Comparison of ENCODE assay signal across 1 cellular context in the genomic region with DNA sequence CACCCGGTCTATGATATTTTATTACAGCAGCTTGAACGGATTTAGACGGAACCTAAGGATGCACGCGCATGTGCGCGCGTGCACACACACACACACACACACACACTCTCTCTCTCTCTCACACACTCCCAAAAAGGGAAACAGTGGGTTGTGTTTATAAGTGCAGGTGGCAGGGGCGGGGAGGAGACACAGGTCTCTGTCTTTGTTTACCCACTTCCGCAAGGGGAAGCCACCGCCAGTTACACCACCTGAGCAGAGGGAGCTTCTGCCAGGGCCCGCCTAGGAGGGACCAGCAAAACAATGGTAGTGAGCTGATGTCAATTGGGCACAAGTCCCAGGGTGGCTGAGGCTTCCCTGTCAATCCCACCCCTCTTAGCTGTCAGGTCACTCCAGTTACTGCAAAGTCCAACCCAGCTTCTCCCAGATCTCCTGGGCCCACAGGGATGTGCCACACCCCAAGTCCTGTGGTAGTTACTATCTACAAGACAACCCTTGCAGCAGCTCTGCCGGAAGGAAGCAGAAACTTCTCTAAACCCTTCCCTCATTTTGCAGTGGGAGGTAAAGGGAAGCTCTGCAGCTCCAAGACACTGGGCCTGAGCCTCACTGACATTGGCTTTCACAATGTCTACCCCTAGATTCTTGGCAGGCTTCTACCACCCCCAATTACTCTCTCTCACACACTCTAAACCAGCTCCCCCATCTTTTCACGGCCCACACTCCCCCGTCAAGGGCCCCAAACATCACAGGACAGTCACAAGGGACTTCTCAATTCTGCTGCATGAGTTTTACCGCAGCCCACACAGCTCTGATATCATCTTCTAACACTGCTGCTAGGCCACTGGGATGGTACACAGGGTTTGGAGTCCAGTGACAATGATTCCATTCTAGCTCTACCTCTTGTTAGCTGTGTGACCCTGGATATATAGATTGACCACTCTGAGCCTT.
TF ChIP-seq lines count a peak whose summit lies in the region.

No MANE protein-coding gene starts in this region.

TF ChIP-seq in GM12878, 131 proteins besides CTCF, POLR2A, EP300 and RAD21 (continued from another document and continues in another):
- TF ChIP-seq, protein P1, sequence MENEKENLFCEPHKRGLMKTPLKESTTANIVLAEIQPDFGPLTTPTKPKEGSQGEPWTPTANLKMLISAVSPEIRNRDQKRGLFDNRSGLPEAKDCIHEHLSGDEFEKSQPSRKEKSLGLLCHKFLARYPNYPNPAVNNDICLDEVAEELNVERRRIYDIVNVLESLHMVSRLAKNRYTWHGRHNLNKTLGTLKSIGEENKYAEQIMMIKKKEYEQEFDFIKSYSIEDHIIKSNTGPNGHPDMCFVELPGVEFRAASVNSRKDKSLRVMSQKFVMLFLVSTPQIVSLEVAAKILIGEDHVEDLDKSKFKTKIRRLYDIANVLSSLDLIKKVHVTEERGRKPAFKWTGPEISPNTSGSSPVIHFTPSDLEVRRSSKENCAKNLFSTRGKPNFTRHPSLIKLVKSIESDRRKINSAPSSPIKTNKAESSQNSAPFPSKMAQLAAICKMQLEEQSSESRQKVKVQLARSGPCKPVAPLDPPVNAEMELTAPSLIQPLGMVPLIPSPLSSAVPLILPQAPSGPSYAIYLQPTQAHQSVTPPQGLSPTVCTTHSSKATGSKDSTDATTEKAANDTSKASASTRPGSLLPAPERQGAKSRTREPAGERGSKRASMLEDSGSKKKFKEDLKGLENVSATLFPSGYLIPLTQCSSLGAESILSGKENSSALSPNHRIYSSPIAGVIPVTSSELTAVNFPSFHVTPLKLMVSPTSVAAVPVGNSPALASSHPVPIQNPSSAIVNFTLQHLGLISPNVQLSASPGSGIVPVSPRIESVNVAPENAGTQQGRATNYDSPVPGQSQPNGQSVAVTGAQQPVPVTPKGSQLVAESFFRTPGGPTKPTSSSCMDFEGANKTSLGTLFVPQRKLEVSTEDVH (IDR thresholded peaks at IDR 0.05; ENCODE audit: low read depth, partially characterized antibody): no peak
- TF ChIP-seq, protein P2, sequence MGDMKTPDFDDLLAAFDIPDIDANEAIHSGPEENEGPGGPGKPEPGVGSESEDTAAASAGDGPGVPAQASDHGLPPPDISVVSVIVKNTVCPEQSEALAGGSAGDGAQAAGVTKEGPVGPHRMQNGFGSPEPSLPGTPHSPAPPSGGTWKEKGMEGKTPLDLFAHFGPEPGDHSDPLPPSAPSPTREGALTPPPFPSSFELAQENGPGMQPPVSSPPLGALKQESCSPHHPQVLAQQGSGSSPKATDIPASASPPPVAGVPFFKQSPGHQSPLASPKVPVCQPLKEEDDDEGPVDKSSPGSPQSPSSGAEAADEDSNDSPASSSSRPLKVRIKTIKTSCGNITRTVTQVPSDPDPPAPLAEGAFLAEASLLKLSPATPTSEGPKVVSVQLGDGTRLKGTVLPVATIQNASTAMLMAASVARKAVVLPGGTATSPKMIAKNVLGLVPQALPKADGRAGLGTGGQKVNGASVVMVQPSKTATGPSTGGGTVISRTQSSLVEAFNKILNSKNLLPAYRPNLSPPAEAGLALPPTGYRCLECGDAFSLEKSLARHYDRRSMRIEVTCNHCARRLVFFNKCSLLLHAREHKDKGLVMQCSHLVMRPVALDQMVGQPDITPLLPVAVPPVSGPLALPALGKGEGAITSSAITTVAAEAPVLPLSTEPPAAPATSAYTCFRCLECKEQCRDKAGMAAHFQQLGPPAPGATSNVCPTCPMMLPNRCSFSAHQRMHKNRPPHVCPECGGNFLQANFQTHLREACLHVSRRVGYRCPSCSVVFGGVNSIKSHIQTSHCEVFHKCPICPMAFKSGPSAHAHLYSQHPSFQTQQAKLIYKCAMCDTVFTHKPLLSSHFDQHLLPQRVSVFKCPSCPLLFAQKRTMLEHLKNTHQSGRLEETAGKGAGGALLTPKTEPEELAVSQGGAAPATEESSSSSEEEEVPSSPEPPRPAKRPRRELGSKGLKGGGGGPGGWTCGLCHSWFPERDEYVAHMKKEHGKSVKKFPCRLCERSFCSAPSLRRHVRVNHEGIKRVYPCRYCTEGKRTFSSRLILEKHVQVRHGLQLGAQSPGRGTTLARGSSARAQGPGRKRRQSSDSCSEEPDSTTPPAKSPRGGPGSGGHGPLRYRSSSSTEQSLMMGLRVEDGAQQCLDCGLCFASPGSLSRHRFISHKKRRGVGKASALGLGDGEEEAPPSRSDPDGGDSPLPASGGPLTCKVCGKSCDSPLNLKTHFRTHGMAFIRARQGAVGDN (IDR thresholded peaks at IDR 0.05): peak; percentile 42
- TF ChIP-seq RCOR1 (conservative IDR thresholded peaks at IDR 0.05; ENCODE audit: low read depth, low read length) (0 out of 2 replicates have a peak, but pooled peaks have one; percentile 39), FOXK2 (IDR thresholded peaks at IDR 0.05) (peak; percentile 84), BMI1 (IDR thresholded peaks at IDR 0.05; ENCODE audit: borderline replicate concordance) (0 out of 2 replicates have a peak, but pooled peaks have one; percentile 25), RUNX3 (IDR thresholded peaks at IDR 0.05; ENCODE audit: low read length) (peak; percentile 81), RAD51 (IDR thresholded peaks at IDR 0.05) (peak; percentile 19), SIX5 (IDR thresholded peaks at IDR 0.05; ENCODE audit: low read depth, low read length, severe bottlenecking) (no peak), IRF4 (IDR thresholded peaks at IDR 0.05; ENCODE audit: low read depth, low read length) (0 out of 2 replicates have a peak, but pooled peaks have one; percentile 14), ESRRA (IDR thresholded peaks at IDR 0.05; ENCODE audit: low read length) (no peak), HDGF (IDR thresholded peaks at IDR 0.05) (peak; percentile 59; the same call in 1 of the 2 replicates), FOS (IDR thresholded peaks at IDR 0.05; ENCODE audit: borderline replicate concordance, extremely low read depth, insufficient read length) (no peak), RELA (IDR thresholded peaks at IDR 0.05; ENCODE audit: borderline replicate concordance, partially characterized antibody) (peak; percentile 24), ATF7 (IDR thresholded peaks at IDR 0.05; ENCODE audit: low read depth) (peak; percentile 92), DPF2 (IDR thresholded peaks at IDR 0.05) (peak; percentile 62; the same call in 1 of the 2 replicates), CHD2 (IDR thresholded peaks at IDR 0.05; ENCODE audit: borderline replicate concordance, low read depth, low read length) (peak; percentile 49), CHD4 (IDR thresholded peaks at IDR 0.05) (no peak)
- TF ChIP-seq, protein P3, sequence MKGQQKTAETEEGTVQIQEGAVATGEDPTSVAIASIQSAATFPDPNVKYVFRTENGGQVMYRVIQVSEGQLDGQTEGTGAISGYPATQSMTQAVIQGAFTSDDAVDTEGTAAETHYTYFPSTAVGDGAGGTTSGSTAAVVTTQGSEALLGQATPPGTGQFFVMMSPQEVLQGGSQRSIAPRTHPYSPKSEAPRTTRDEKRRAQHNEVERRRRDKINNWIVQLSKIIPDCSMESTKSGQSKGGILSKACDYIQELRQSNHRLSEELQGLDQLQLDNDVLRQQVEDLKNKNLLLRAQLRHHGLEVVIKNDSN (IDR thresholded peaks at IDR 0.05; ENCODE audit: borderline replicate concordance, extremely low read length, insufficient read depth, low read depth, low read length): no peak
- TF ChIP-seq, protein P4, sequence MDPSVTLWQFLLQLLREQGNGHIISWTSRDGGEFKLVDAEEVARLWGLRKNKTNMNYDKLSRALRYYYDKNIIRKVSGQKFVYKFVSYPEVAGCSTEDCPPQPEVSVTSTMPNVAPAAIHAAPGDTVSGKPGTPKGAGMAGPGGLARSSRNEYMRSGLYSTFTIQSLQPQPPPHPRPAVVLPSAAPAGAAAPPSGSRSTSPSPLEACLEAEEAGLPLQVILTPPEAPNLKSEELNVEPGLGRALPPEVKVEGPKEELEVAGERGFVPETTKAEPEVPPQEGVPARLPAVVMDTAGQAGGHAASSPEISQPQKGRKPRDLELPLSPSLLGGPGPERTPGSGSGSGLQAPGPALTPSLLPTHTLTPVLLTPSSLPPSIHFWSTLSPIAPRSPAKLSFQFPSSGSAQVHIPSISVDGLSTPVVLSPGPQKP (IDR thresholded peaks at IDR 0.05; ENCODE audit: low read depth, low read length): 0 out of 2 replicates have a peak, but pooled peaks have one; percentile 33
- TF ChIP-seq, protein P5, sequence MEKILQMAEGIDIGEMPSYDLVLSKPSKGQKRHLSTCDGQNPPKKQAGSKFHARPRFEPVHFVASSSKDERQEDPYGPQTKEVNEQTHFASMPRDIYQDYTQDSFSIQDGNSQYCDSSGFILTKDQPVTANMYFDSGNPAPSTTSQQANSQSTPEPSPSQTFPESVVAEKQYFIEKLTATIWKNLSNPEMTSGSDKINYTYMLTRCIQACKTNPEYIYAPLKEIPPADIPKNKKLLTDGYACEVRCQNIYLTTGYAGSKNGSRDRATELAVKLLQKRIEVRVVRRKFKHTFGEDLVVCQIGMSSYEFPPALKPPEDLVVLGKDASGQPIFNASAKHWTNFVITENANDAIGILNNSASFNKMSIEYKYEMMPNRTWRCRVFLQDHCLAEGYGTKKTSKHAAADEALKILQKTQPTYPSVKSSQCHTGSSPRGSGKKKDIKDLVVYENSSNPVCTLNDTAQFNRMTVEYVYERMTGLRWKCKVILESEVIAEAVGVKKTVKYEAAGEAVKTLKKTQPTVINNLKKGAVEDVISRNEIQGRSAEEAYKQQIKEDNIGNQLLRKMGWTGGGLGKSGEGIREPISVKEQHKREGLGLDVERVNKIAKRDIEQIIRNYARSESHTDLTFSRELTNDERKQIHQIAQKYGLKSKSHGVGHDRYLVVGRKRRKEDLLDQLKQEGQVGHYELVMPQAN (conservative IDR thresholded peaks at IDR 0.05): 0 out of 2 replicates have a peak, but pooled peaks have one; percentile 55
- TF ChIP-seq, protein P6, sequence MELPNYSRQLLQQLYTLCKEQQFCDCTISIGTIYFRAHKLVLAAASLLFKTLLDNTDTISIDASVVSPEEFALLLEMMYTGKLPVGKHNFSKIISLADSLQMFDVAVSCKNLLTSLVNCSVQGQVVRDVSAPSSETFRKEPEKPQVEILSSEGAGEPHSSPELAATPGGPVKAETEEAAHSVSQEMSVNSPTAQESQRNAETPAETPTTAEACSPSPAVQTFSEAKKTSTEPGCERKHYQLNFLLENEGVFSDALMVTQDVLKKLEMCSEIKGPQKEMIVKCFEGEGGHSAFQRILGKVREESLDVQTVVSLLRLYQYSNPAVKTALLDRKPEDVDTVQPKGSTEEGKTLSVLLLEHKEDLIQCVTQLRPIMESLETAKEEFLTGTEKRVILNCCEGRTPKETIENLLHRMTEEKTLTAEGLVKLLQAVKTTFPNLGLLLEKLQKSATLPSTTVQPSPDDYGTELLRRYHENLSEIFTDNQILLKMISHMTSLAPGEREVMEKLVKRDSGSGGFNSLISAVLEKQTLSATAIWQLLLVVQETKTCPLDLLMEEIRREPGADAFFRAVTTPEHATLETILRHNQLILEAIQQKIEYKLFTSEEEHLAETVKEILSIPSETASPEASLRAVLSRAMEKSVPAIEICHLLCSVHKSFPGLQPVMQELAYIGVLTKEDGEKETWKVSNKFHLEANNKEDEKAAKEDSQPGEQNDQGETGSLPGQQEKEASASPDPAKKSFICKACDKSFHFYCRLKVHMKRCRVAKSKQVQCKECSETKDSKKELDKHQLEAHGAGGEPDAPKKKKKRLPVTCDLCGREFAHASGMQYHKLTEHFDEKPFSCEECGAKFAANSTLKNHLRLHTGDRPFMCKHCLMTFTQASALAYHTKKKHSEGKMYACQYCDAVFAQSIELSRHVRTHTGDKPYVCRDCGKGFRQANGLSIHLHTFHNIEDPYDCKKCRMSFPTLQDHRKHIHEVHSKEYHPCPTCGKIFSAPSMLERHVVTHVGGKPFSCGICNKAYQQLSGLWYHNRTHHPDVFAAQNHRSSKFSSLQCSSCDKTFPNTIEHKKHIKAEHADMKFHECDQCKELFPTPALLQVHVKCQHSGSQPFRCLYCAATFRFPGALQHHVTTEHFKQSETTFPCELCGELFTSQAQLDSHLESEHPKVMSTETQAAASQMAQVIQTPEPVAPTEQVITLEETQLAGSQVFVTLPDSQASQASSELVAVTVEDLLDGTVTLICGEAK (IDR thresholded peaks at IDR 0.05; ENCODE audit: borderline replicate concordance): peak; percentile 62
- TF ChIP-seq, protein P7, sequence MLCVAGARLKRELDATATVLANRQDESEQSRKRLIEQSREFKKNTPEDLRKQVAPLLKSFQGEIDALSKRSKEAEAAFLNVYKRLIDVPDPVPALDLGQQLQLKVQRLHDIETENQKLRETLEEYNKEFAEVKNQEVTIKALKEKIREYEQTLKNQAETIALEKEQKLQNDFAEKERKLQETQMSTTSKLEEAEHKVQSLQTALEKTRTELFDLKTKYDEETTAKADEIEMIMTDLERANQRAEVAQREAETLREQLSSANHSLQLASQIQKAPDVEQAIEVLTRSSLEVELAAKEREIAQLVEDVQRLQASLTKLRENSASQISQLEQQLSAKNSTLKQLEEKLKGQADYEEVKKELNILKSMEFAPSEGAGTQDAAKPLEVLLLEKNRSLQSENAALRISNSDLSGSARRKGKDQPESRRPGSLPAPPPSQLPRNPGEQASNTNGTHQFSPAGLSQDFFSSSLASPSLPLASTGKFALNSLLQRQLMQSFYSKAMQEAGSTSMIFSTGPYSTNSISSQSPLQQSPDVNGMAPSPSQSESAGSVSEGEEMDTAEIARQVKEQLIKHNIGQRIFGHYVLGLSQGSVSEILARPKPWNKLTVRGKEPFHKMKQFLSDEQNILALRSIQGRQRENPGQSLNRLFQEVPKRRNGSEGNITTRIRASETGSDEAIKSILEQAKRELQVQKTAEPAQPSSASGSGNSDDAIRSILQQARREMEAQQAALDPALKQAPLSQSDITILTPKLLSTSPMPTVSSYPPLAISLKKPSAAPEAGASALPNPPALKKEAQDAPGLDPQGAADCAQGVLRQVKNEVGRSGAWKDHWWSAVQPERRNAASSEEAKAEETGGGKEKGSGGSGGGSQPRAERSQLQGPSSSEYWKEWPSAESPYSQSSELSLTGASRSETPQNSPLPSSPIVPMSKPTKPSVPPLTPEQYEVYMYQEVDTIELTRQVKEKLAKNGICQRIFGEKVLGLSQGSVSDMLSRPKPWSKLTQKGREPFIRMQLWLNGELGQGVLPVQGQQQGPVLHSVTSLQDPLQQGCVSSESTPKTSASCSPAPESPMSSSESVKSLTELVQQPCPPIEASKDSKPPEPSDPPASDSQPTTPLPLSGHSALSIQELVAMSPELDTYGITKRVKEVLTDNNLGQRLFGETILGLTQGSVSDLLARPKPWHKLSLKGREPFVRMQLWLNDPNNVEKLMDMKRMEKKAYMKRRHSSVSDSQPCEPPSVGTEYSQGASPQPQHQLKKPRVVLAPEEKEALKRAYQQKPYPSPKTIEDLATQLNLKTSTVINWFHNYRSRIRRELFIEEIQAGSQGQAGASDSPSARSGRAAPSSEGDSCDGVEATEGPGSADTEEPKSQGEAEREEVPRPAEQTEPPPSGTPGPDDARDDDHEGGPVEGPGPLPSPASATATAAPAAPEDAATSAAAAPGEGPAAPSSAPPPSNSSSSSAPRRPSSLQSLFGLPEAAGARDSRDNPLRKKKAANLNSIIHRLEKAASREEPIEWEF (IDR thresholded peaks at IDR 0.05; ENCODE audit: insufficient replicate concordance, low read depth, low read length): no peak
- TF ChIP-seq, protein P8, sequence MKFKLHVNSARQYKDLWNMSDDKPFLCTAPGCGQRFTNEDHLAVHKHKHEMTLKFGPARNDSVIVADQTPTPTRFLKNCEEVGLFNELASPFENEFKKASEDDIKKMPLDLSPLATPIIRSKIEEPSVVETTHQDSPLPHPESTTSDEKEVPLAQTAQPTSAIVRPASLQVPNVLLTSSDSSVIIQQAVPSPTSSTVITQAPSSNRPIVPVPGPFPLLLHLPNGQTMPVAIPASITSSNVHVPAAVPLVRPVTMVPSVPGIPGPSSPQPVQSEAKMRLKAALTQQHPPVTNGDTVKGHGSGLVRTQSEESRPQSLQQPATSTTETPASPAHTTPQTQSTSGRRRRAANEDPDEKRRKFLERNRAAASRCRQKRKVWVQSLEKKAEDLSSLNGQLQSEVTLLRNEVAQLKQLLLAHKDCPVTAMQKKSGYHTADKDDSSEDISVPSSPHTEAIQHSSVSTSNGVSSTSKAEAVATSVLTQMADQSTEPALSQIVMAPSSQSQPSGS (IDR thresholded peaks at IDR 0.05; ENCODE audit: low read length): 0 out of 2 replicates have a peak, but pooled peaks have one; percentile 27
- TF ChIP-seq, protein P9, sequence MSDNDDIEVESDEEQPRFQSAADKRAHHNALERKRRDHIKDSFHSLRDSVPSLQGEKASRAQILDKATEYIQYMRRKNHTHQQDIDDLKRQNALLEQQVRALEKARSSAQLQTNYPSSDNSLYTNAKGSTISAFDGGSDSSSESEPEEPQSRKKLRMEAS (IDR thresholded peaks at IDR 0.05; ENCODE audit: low read depth, low read length): no peak; the same call in 1 of the 2 replicates
